In genomic region chr4:119016636-119017035, GRCh38 we compare ENCODE assay signal across 1 cellular context.
TF ChIP-seq lines count a peak whose summit lies in the region.

No MANE protein-coding gene starts in this region.

TF ChIP-seq in neural cell, 6 proteins besides CTCF, POLR2A, EP300 and RAD21 (continued from another document):
- no peak for TF ChIP-seq EZH2 (IDR thresholded peaks at IDR 0.05; ENCODE audit: borderline replicate concordance, insufficient read depth, low read length, poor library complexity, severe bottlenecking)
- no peak for TF ChIP-seq POLR2AphosphoS5 (IDR thresholded peaks at IDR 0.05)
- no peak for TF ChIP-seq TAF1 (IDR thresholded peaks at IDR 0.05; ENCODE audit: low read depth)
TF ChIP-seq in neural cell: peak in this region for 0.
